22 cellular contexts compared by ENCODE assay signal in the genomic region with DNA sequence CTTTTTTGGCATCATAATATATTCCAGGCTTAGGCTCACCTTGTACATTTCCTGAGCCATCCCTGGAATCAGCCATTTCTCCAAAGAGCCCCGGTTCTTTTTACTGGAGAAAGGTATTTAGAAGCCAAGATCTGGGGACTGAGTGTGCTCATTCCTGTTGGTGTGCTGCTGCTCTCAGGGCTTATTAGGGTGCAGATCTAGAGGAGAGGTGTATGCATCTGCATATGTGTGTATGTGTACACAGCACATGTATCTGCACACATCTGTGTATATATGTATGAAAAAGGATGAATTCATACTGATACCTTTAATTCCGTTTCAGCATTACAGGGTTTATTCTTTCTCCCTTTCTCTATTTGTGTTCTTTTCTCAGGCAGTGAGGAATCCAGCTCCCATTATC.
"Had no signal": no experiment of that assay in that cellular context is flagged by ENCODE, and none has a peak within 500 bp of the region (broad histone marks: within the 10 kb centered on the region; RNA-seq: fewer than 3 reads in every experiment).

No MANE protein-coding gene starts in this region.

- H3K27me3 Mint-ChIP-seq: activated CD8-positive, alpha-beta T cell treated with anti-CD3 and anti-CD28 coated beads for 36 hours; dendritic cell treated with granulocyte-macrophage colony-stimulating factor and Interleukin-4, amounts not matched to agents 40 ng/mL and 50 ng/mL, for 4 days; stimulated activated naive CD8-positive, alpha-beta T cell treated with anti-CD3 and anti-CD28 coated beads, Interleukin-15, Interleukin-2, amounts not matched to agents 100 ng/mL and 50 ng/mL, for 24 hours had no signal

- H3K27ac ChIP-seq: gastrocnemius medialis, neutrophil, skin epidermis, thoracic aorta, VCaP had no signal

- H3K27ac Mint-ChIP-seq: activated CD8-positive, alpha-beta T cell treated with anti-CD3 and anti-CD28 coated beads for 36 hours; activated naive CD4-positive, alpha-beta T cell treated with anti-CD3 and anti-CD28 coated beads for 36 hours; dendritic cell treated with granulocyte-macrophage colony-stimulating factor and Interleukin-4, amounts not matched to agents 40 ng/mL and 50 ng/mL, for 4 days; nephron progenitor cell; stimulated activated naive CD8-positive, alpha-beta T cell treated with anti-CD3 and anti-CD28 coated beads, Interleukin-15, Interleukin-2, amounts not matched to agents 100 ng/mL and 50 ng/mL, for 24 hours had no signal

- ATAC-seq: activated CD8-positive, alpha-beta T cell treated with anti-CD3 and anti-CD28 coated beads for 36 hours; gastrocnemius medialis; left cardiac atrium; left ventricle myocardium superior; mucosa of descending colon; sciatic nerve; SK-N-SH treated with all-trans-retinoic acid at 6 μM for 48 hours had no signal

- DNase-seq: activated CD4-positive, alpha-beta T cell treated with anti-CD3 and anti-CD28 coated beads, Interleukin-2, amount 50 U/mL, for 1 hour; activated CD8-positive, alpha-beta T cell treated with anti-CD3 and anti-CD28 coated beads for 36 hours; activated effector memory CD4-positive, alpha-beta T cell treated with anti-CD3 and anti-CD28 coated beads, Interleukin-2, amount 50 U/mL, for 16 hours; activated naive CD4-positive, alpha-beta T cell treated with anti-CD3 and anti-CD28 coated beads for 36 hours; activated T-cell treated with anti-CD3 and anti-CD28 coated beads, Interleukin-2, amount 50 U/mL, for 48 hours; amygdala; central memory CD4-positive, alpha-beta T cell; gastrocnemius medialis; glutamatergic neuron; left cardiac atrium; left ventricle myocardium superior; mucosa of descending colon; nephron progenitor cell; trophoblast cell had no signal

- H3K4me3 Mint-ChIP-seq: activated CD8-positive, alpha-beta T cell treated with anti-CD3 and anti-CD28 coated beads for 36 hours; activated naive CD4-positive, alpha-beta T cell treated with anti-CD3 and anti-CD28 coated beads for 36 hours; dendritic cell treated with granulocyte-macrophage colony-stimulating factor and Interleukin-4, amounts not matched to agents 40 ng/mL and 50 ng/mL, for 4 days; nephron progenitor cell; stimulated activated naive CD8-positive, alpha-beta T cell treated with anti-CD3 and anti-CD28 coated beads, Interleukin-15, Interleukin-2, amounts not matched to agents 100 ng/mL and 50 ng/mL, for 24 hours had no signal
